Comparison of ENCODE assay signal across 16 cellular contexts in the genomic region with DNA sequence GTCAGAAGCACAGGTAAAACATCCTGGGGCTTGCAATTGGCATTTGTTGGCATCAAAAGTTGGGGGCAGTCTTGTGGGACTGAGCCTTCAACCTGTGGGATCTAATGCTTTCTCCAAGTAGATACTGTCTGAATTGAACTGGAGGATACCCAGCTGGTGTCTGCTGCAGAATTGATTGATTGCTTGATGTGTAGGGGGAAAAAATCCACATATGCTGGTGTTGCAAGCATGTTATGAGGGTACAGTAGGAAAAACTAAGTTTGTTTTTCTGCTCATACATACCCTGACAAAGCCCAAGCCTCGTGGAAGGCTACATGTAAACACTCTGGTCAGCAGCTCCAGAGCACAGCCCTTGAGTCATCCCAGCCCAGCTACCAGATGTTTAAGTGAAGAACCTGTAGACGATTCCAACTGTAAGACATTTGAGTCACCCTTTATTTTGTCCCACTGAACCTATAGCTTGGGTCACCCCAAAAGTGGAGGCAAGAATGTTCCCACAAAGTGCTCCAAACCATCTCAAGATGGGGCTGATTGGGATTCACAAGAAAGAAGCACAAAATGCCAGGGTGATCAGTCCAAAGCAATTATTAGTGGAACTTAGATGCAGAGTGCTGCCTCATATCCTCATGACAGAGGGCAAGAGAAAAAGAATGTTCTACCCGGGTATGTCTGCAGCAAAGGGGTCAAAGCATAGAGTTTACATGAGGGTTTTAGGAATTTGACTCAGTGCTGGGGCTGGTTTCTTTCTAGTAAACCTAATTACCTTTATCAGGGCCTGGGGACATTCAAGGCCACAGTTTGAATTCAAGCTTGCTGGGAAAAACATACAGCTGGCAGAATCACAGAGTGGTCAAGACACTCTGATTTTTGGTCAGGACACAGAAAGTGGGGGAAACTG. TPM values are rescaled to one million over a fixed set of nuclear protein-coding genes. Genes with fewer than 3 reads are reported as not detected.
DNase-seq lines count a peak whose midpoint lies in the region.
"Had no signal": no experiment of that assay in that cellular context is flagged by ENCODE, and none has a peak within 500 bp of the region (broad histone marks: within the 10 kb centered on the region; RNA-seq: fewer than 3 reads in every experiment).

No MANE protein-coding gene starts in this region.

- DNase-seq in AG08395 (ENCODE audit: low spot score), result peak; percentile 50
- DNase-seq in HT1080 (ENCODE audit: low read depth), result peak; percentile 34
- DNase-seq in brain pericyte (ENCODE audit: low read depth, low spot score), result peak; percentile 12
- peak; percentile 61 for DNase-seq in hepatic stellate cell (ENCODE audit: low spot score)
- no peak for DNase-seq in effector CD8-positive, alpha-beta T cell (lab: John Stamatoyannopoulos, UW)
- DNase-seq in NCI-H2171 treated with DMSO at 0.1 percent for 48 hours (lab: John Stamatoyannopoulos, UW), result no peak
- no peak for DNase-seq in ecto neural progenitor cell (ENCODE audit: low spot score)
- DNase-seq in NCI-H226, result no peak
- DNase-seq: amygdala; GF-D8; H9; hippocampal formation; kidney glomerular epithelial cell; NCI-H2081 treated with DMSO at 0.1 percent for 48 hours; right cardiac atrium; stimulated activated CD4-positive, alpha-beta T cell treated with anti-CD3 and anti-CD28 coated beads, Interleukin-2, amount 100 ng/mL, for 24 hours had no signal

RNA-seq across cellular contexts. Expression of a gene that starts 9.6 kb away (rescaled TPM):
- 15.5 and 15.7 TPM in 2 replicates for total RNA-seq in HT1080 (2014; rRNA removed; shearing (Covaris generic))
- polyA plus RNA-seq in HT1080 (2015; cell fraction: cytosol; rRNA removed), result 9.8 and 14.5 TPM in 2 replicates
- 21.8 and 22.5 TPM in 2 replicates for polyA plus RNA-seq in HT1080 (2015; cell fraction: nucleus; rRNA removed)

Comparison
In these comparisons a context has a peak if more than half of its experiments do, and no peak if none do; other contexts are left out.
1. DNase-seq: peak in AG08395 (single experiment), HT1080 (single experiment), brain pericyte (single experiment) and hepatic stellate cell (single experiment); none in effector CD8-positive, alpha-beta T cell (single experiment), NCI-H2171 treated with DMSO at 0.1 percent for 48 hours (single experiment), ecto neural progenitor cell (single experiment) and NCI-H226 (single experiment).